Comparison of ENCODE assay signal across 14 cellular contexts in genomic region chr17:66488874-66489273, GRCh38.
A peak's percentile ranks its signal among the peaks of the same experiment; 100 is the strongest.
DNase-seq lines count a peak whose midpoint lies in the region; ATAC-seq and TF ChIP-seq lines count a peak whose summit lies in the region.
"Had no signal": no experiment of that assay in that cellular context is flagged by ENCODE, and none has a peak within 500 bp of the region (broad histone marks: within the 10 kb centered on the region; RNA-seq: fewer than 3 reads in every experiment).

No MANE protein-coding gene starts in this region.

- H3K36me3 ChIP-seq in hepatocyte (replicated peaks; ENCODE audit: insufficient read depth, low read depth), result no peaks in the 10 kb centered on the region
- H3K36me3 ChIP-seq: HAP-1 had no signal

- H4K20me1 ChIP-seq in hepatocyte (ENCODE audit: insufficient read depth, poor library complexity, severe bottlenecking), result no peaks in the 10 kb centered on the region

- H3K4me3 ChIP-seq in hepatocyte, result no peak overlapping the region
- H3K4me3 ChIP-seq: BLaER1 treated with 17β-estradiol and CSF1 and Interleukin-3, amounts not matched to agents 10 nM and 100 nM; GM23248; HAP-1 had no signal

- H3K4me1 Mint-ChIP-seq in T-helper 17 cell, result peaks cover 41% of the 10 kb centered on the region
- H3K4me1 Mint-ChIP-seq: B cell had no signal

- H3K9me3 ChIP-seq in T-helper 17 cell (ENCODE audit: control insufficient read depth, low read length, poor library complexity, severe bottlenecking) (no peaks in the 10 kb centered on the region), hepatocyte (ENCODE audit: low read depth) (no peaks in the 10 kb centered on the region)
- H3K9me3 ChIP-seq: BLaER1 treated with 17β-estradiol and CSF1 and Interleukin-3, amounts not matched to agents 10 nM and 100 nM; HAP-1 had no signal

- H3K36me3 Mint-ChIP-seq in T-helper 17 cell (ENCODE audit: low read depth), result no peaks in the 10 kb centered on the region

- no peak overlapping the region for H2AFZ ChIP-seq in hepatocyte
- H2AFZ ChIP-seq: GM23248 had no signal

- H3K27ac ChIP-seq in caudate nucleus (ENCODE audit: low read depth, low read length), result peak overlapping the region; percentile 64
- peak overlapping the region; percentile 75 for H3K27ac ChIP-seq in hepatocyte
- H3K27ac ChIP-seq: BLaER1 treated with 17β-estradiol and CSF1 and Interleukin-3, amounts not matched to agents 10 nM and 100 nM; GM23248 had no signal

- no peak overlapping the region for H3K4me3 Mint-ChIP-seq in T-helper 17 cell
- H3K4me3 Mint-ChIP-seq: B cell; CD4-positive, alpha-beta T cell had no signal

- H3K27me3 ChIP-seq in hepatocyte, result no peaks in the 10 kb centered on the region
- H3K27me3 ChIP-seq: BLaER1 treated with 17β-estradiol and CSF1 and Interleukin-3, amounts not matched to agents 10 nM and 100 nM had no signal

- H3K79me2 ChIP-seq in hepatocyte, result no peaks in the 10 kb centered on the region

- no peak for ATAC-seq in T-helper 17 cell
- no peak for ATAC-seq in GM18870 (IDR thresholded peaks at IDR 0.05; ENCODE audit: unreplicated experiment)

- no peak for DNase-seq in T-helper 17 cell
- DNase-seq in caudate nucleus (lab: John Stamatoyannopoulos, UW), result no peak
- no peak for DNase-seq in hepatocyte (ENCODE audit: low spot score)
- peak; percentile 56 for DNase-seq in superior temporal gyrus (ENCODE audit: extremely low spot score)
- no peak for DNase-seq in COLO668 (lab: John Stamatoyannopoulos, UW; ENCODE audit: unreplicated experiment)
- no peak for DNase-seq in CD1c-positive myeloid dendritic cell (ENCODE audit: extremely low spot score)
- DNase-seq: CD4-positive, alpha-beta T cell; DMS153; DMS79 treated with DMSO at 0.1 percent for 48 hours; GM23248 had no signal

- H3K27ac Mint-ChIP-seq in T-helper 17 cell, result peak overlapping the region; percentile 16
- H3K27ac Mint-ChIP-seq: B cell; CD4-positive, alpha-beta T cell had no signal

- H3K9me2 ChIP-seq in hepatocyte (replicated peaks; ENCODE audit: insufficient read depth), result no peaks in the 10 kb centered on the region

- WGBS in hepatocyte (ENCODE audit: low lambda C conversion rate, missing lambda C conversion rate), result 85% methylated on average over 4 of the region's 4 CpGs

- H3K27me3 Mint-ChIP-seq in T-helper 17 cell, result no peaks in the 10 kb centered on the region
- H3K27me3 Mint-ChIP-seq: B cell; CD4-positive, alpha-beta T cell had no signal

- H3K4me1 ChIP-seq in hepatocyte (ENCODE audit: insufficient read depth), result peaks cover 6% of the 10 kb centered on the region
- H3K4me1 ChIP-seq: HAP-1 had no signal

- no peak for TF ChIP-seq CTCF in hepatocyte (IDR thresholded peaks at IDR 0.05; ENCODE audit: poor library complexity)

- peak overlapping the region; percentile 60 for H3K4me2 ChIP-seq in hepatocyte
- H3K4me2 ChIP-seq: BLaER1 treated with 17β-estradiol and CSF1 and Interleukin-3, amounts not matched to agents 10 nM and 100 nM had no signal
